ENCODE assay signal across 15 cellular contexts in the genomic region with DNA sequence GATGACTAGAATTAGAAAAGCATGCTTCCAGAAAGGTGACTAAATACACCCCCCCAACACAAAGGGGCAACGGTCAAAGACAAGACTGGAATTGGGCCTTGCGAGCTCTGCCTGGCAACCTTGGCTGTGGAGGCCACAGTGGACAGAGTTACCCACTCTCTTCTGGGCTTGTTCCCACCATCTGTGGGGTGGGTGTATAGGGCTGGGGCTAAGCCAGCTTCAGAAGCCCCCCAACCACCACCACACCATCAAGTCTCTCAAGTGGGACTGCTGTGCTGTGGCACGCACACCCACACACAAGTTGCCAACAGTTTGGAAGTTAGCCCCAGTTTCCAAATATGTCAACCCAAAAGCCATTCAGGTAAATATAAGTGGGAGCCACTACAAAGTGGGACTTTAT. TPM values are rescaled to one million over a fixed set of nuclear protein-coding genes. Genes with fewer than 3 reads are reported as not detected.
DNase-seq lines count a peak whose midpoint lies in the region; ATAC-seq and TF ChIP-seq lines count a peak whose summit lies in the region.
"Had no signal": no experiment of that assay in that cellular context is flagged by ENCODE, and none has a peak within 500 bp of the region (broad histone marks: within the 10 kb centered on the region; RNA-seq: fewer than 3 reads in every experiment).

No MANE protein-coding gene starts in this region.

- CTCF ChIA-PET in activated CD4-positive, alpha-beta T cell treated with anti-CD3 and anti-CD28 coated beads for 36 hours (lab: Charles Lee), result interaction anchor here (0.7 to 1.4 kb wide), 4 partner anchors 9 to 92 kb away, joined by 3 read pairs; no protein-coding TSS in a partner anchor
- CTCF ChIA-PET in RWPE1 (lab: Yijun Ruan, JAX), result no interaction called here

- peaks cover 93% of the 10 kb centered on the region for H3K4me1 Mint-ChIP-seq in activated CD4-positive, alpha-beta T cell treated with anti-CD3 and anti-CD28 coated beads for 36 hours
- peaks cover 91 to 99% of the 10 kb centered on the region in 2 donors for H3K4me1 Mint-ChIP-seq in immature natural killer cell
- peaks cover 31 to 96% of the 10 kb centered on the region in 2 donors for H3K4me1 Mint-ChIP-seq in stimulated activated naive B cell treated with anti-CD40 and anti-IgM and Interleukin-4, amounts not matched to agents 10 μg/mL and 1 μg/mL and 100 μg/mL, for 72 hours

- POLR2A ChIA-PET in activated CD4-positive, alpha-beta T cell treated with anti-CD3 and anti-CD28 coated beads for 36 hours (lab: Charles Lee), result interaction anchor here (0.9 kb wide), 1 partner anchor 17 kb away, joined by 3 read pairs; no protein-coding TSS in a partner anchor
- POLR2A ChIA-PET in RWPE1 (lab: Yijun Ruan, JAX; ENCODE audit: low non-redundant PET), result no interaction called here

- no peak overlapping the region for H3K4me3 Mint-ChIP-seq in activated CD4-positive, alpha-beta T cell treated with anti-CD3 and anti-CD28 coated beads for 36 hours
- H3K4me3 Mint-ChIP-seq in immature natural killer cell, result peak overlapping the region in 2 of 5 donors; percentile 24 to 30
- no peak overlapping the region for H3K4me3 Mint-ChIP-seq in stimulated activated naive B cell treated with anti-CD40 and anti-IgM and Interleukin-4, amounts not matched to agents 10 μg/mL and 1 μg/mL and 100 μg/mL, for 72 hours

- intact Hi-C loops in activated CD4-positive, alpha-beta T cell treated with anti-CD3 and anti-CD28 coated beads for 36 hours (cut with DNase I, micrococcal nuclease), result no loop called here
- intact Hi-C loops in head of caudate nucleus (cut with DNase I), result no loop called here

- TF ChIP-seq CTCF in RWPE1 (conservative IDR thresholded peaks at IDR 0.05; ENCODE audit: low read depth), result no peak

- peaks cover 4% of the 10 kb centered on the region for H3K9me3 Mint-ChIP-seq in activated CD4-positive, alpha-beta T cell treated with anti-CD3 and anti-CD28 coated beads for 36 hours (ENCODE audit: low read depth)
- H3K9me3 Mint-ChIP-seq in immature natural killer cell, result no peaks in the 10 kb centered on the region
- H3K9me3 Mint-ChIP-seq in stimulated activated naive B cell treated with anti-CD40 and anti-IgM and Interleukin-4, amounts not matched to agents 10 μg/mL and 1 μg/mL and 100 μg/mL, for 72 hours, result peaks cover 0 to 4% of the 10 kb centered on the region in 2 donors
- H3K9me3 Mint-ChIP-seq: effector memory CD8-positive, alpha-beta T cell had no signal

- DNase-seq in activated CD4-positive, alpha-beta T cell treated with anti-CD3 and anti-CD28 coated beads for 36 hours, result no peak
- DNase-seq in activated CD4-positive, alpha-beta T cell treated with anti-CD3 and anti-CD28 coated beads, Interleukin-2, amount 50 U/mL, for 48 hours, result no peak
- DNase-seq in RWPE1 (ENCODE audit: low spot score) (no peak), immature natural killer cell (no peak), occipital lobe (lab: John Stamatoyannopoulos, UW) (no peak), head of caudate nucleus (no peak)
- no peak for DNase-seq in stimulated activated naive B cell treated with anti-CD40 and anti-IgM and Interleukin-4, amounts not matched to agents 10 μg/mL and 1 μg/mL and 100 μg/mL, for 72 hours
- DNase-seq in stimulated activated naive CD4-positive, alpha-beta T cell (lab: John Stamatoyannopoulos, UW), result no peak
- DNase-seq: 8988T; effector memory CD8-positive, alpha-beta T cell; heart left ventricle; MM.1S; NCI-H2171 treated with DMSO at 0.1 percent for 48 hours; stimulated activated CD4-positive, alpha-beta T cell treated with anti-CD3 and anti-CD28 coated beads, Interleukin-1b, Interleukin-23, amount 100 ng/mL, for 48 hours had no signal

- no peak for ATAC-seq in activated CD4-positive, alpha-beta T cell treated with anti-CD3 and anti-CD28 coated beads for 36 hours
- ATAC-seq in stimulated activated naive B cell treated with anti-CD40 and anti-IgM and Interleukin-4, amounts not matched to agents 10 μg/mL and 1 μg/mL and 100 μg/mL, for 72 hours (replicated peaks), result no peak
- ATAC-seq: effector memory CD8-positive, alpha-beta T cell; heart left ventricle had no signal

- peak overlapping the region; percentile 58 for H3K27ac ChIP-seq in RWPE1
- H3K27ac ChIP-seq: parathyroid adenoma had no signal

- no peaks in the 10 kb centered on the region for H3K27me3 Mint-ChIP-seq in activated CD4-positive, alpha-beta T cell treated with anti-CD3 and anti-CD28 coated beads for 36 hours
- peaks cover 6 to 12% (median 8%) of the 10 kb centered on the region in 3 donors for H3K27me3 Mint-ChIP-seq in immature natural killer cell (ENCODE audit: low read depth in 3 of 3)
- no peaks in the 10 kb centered on the region for H3K27me3 Mint-ChIP-seq in stimulated activated naive B cell treated with anti-CD40 and anti-IgM and Interleukin-4, amounts not matched to agents 10 μg/mL and 1 μg/mL and 100 μg/mL, for 72 hours
- H3K27me3 Mint-ChIP-seq: effector memory CD8-positive, alpha-beta T cell had no signal

- peak overlapping the region; percentile 79 for H3K27ac Mint-ChIP-seq in activated CD4-positive, alpha-beta T cell treated with anti-CD3 and anti-CD28 coated beads for 36 hours
- peak overlapping the region; percentile 17 to 83 (median 66) for H3K27ac Mint-ChIP-seq in immature natural killer cell
- H3K27ac Mint-ChIP-seq in stimulated activated naive B cell treated with anti-CD40 and anti-IgM and Interleukin-4, amounts not matched to agents 10 μg/mL and 1 μg/mL and 100 μg/mL, for 72 hours, result peak overlapping the region; percentile 9

- H3K36me3 Mint-ChIP-seq in activated CD4-positive, alpha-beta T cell treated with anti-CD3 and anti-CD28 coated beads for 36 hours (ENCODE audit: low read depth), result peaks cover 69% of the 10 kb centered on the region
- H3K36me3 Mint-ChIP-seq in immature natural killer cell, result peaks cover 0 to 5% (median 4%) of the 10 kb centered on the region in 3 donors
- H3K36me3 Mint-ChIP-seq in stimulated activated naive B cell treated with anti-CD40 and anti-IgM and Interleukin-4, amounts not matched to agents 10 μg/mL and 1 μg/mL and 100 μg/mL, for 72 hours, result peaks cover 31 to 49% of the 10 kb centered on the region in 2 donors

RNA-seq across cellular contexts. Expression of a gene that starts 7.8 kb away (rescaled TPM):
- 10 to 100 TPM; 56.6 to 81.5 TPM for total RNA-seq in activated CD4-positive, alpha-beta T cell treated with anti-CD3 and anti-CD28 coated beads for 36 hours
- polyA plus RNA-seq in immature natural killer cell, result 10 to 100 TPM; 36.9 to 50.2 (median 41.2) TPM
- total RNA-seq in occipital lobe, result 13.4 TPM

RNA-seq across cellular contexts. Expression of a gene that starts 44.1 kb away (rescaled TPM):
- 100 to 1,000 TPM; 200 to 290 TPM for total RNA-seq in activated CD4-positive, alpha-beta T cell treated with anti-CD3 and anti-CD28 coated beads for 36 hours
- polyA plus RNA-seq in immature natural killer cell, result 10 to 100 TPM; 47.7 to 85.5 (median 49.7) TPM
- total RNA-seq in occipital lobe, result 81.6 TPM

Comparison
In these comparisons a context has a peak if more than half of its experiments do, and no peak if none do; other contexts are left out.
1. H3K27ac Mint-ChIP-seq: peak in every context shown above with its lines; median percentile 79 in activated CD4-positive, alpha-beta T cell treated with anti-CD3 and anti-CD28 coated beads for 36 hours; 66 in immature natural killer cell; 9 in stimulated activated naive B cell treated with anti-CD40 and anti-IgM and Interleukin-4, amounts not matched to agents 10 μg/mL and 1 μg/mL and 100 μg/mL, for 72 hours.